9 cellular contexts compared by ENCODE assay signal in the genomic region with DNA sequence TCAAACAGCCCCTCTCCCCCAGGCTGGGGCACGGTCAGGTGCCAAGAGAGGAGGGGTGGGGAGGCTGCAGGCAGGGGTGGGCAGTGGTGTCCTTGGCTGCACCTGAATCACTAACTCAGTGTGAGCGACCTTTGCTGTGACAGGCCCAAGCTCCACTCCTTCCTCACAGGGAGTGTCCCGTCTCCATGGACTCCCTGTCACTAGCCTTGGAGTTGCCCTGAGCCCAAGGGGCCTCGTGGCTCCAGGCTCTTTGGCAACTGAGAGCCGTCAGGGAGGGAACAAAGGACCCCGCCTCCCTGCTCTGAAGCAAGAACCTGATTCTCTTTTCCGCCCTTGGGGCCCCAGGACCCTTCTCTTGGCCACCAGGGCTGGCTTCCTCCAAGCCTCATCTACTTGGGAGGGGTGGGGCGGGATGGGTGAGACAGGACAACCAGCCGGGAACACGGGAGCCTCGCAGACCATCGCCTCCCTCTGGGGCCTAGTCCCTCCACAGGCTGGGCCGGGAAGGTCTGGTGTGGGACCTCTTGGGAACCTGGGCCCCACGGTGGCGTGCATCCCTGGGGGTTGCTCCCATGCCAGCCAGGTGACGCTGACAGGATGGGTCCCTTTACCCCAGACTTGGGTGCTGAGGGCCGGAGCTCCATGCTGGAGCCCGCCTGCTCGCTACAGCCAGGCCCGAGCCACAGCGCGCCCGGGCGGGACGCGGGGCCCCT. TPM values are rescaled to one million over a fixed set of nuclear protein-coding genes. Genes with fewer than 3 reads are reported as not detected.
DNase-seq lines count a peak whose midpoint lies in the region; ATAC-seq, FAIRE-seq and TF ChIP-seq lines count a peak whose summit lies in the region.
"Had no signal": no experiment of that assay in that cellular context is flagged by ENCODE, and none has a peak within 500 bp of the region (broad histone marks: within the 10 kb centered on the region; RNA-seq: fewer than 3 reads in every experiment).

No MANE protein-coding gene starts in this region.

- H3K9me3 ChIP-seq in adrenal gland (replicated peaks in 1 of 3) (no peaks in the 10 kb centered on the region), transverse colon (no peaks in the 10 kb centered on the region)

- H4K8ac ChIP-seq in mesendoderm (ENCODE audit: low read depth, low read length): no peak overlapping the region

- H3K27me3 ChIP-seq in adrenal gland (no peaks in the 10 kb centered on the region), mesendoderm (ENCODE audit: insufficient read depth, low read length, poor library complexity) (no peaks in the 10 kb centered on the region), transverse colon (no peaks in the 10 kb centered on the region), foreskin keratinocyte (peaks cover 8% of the 10 kb centered on the region)

- 52 to 53% (median 53%) methylated on average over 5 to 26 of the region's 26 CpGs; no CpG with 5 or more reads in 1 of the 4 donors for WGBS in adrenal gland, 4 donors
- WGBS in mesendoderm (ENCODE audit: extremely low coverage, insufficient coverage, low lambda C conversion rate): no CpG with 5 or more reads among the region's 26 CpGs
- WGBS in transverse colon (ENCODE audit: low coverage in 1 of 2), 2 donors: 48% methylated on average over 15 of the region's 26 CpGs; no CpG with 5 or more reads in 1 of the 2 donors

- no peak overlapping the region for H3K27ac Mint-ChIP-seq in activated naive CD4-positive, alpha-beta T cell treated with anti-CD3 and anti-CD28 coated beads for 36 hours

- in situ Hi-C loops in transverse colon (cut with MboI; ENCODE audit: low pct_ligation_motif_present in 1 of 4, low pct_unique_long_range_greater_than_20kb in 1 of 4, low sequenced_read_pairs in 3 of 4): no loop called here

- no peak overlapping the region for H2BK5ac ChIP-seq in mesendoderm (ENCODE audit: low read length)

- no peak overlapping the region for H4K5ac ChIP-seq in mesendoderm (ENCODE audit: low read length)

- H3K4me3 ChIP-seq in adrenal gland (peak overlapping the region in 1 of 4 donors; percentile 69), mesendoderm (ENCODE audit: low read length) (no peak overlapping the region), transverse colon (peak overlapping the region in 2 of 4 donors; percentile 64 to 67)

- H3K36me3 ChIP-seq in adrenal gland (replicated peaks in 1 of 2) (peaks cover 0 to 12% of the 10 kb centered on the region in 2 donors), mesendoderm (ENCODE audit: control insufficient read depth, insufficient read depth, low read length) (peaks cover 2% of the 10 kb centered on the region), transverse colon (no peaks in the 10 kb centered on the region)

- ATAC-seq in GM21447 (IDR thresholded peaks at IDR 0.05; ENCODE audit: unreplicated experiment): no peak
- ATAC-seq in foreskin keratinocyte: no peak

- no peak for DNase-seq in activated naive CD4-positive, alpha-beta T cell treated with anti-CD3 and anti-CD28 coated beads for 36 hours
- DNase-seq in activated naive CD4-positive, alpha-beta T cell treated with Interleukin-2 at 50 U/mL for 16 hours: no peak
- DNase-seq in adrenal gland (peak in 6 of 7 donors; percentile 65 to 78 (median 70)), mesendoderm (peak; percentile 56), transverse colon (peak; percentile 25), H54 (ENCODE audit: insufficient read length, low spot score) (no peak), foreskin keratinocyte (no peak)
- DNase-seq: amniotic stem cell had no signal

- H3K4me3 Mint-ChIP-seq in activated naive CD4-positive, alpha-beta T cell treated with anti-CD3 and anti-CD28 coated beads for 36 hours: peak overlapping the region; percentile 29

- H3K18ac ChIP-seq in mesendoderm (ENCODE audit: low read length): no peak overlapping the region

- peak overlapping the region; percentile 25 for H3K56ac ChIP-seq in mesendoderm (ENCODE audit: low read length)

- no peaks in the 10 kb centered on the region for H3K9me3 Mint-ChIP-seq in activated naive CD4-positive, alpha-beta T cell treated with anti-CD3 and anti-CD28 coated beads for 36 hours

- H3K36me3 Mint-ChIP-seq in activated naive CD4-positive, alpha-beta T cell treated with anti-CD3 and anti-CD28 coated beads for 36 hours (ENCODE audit: low read depth): peaks cover 3% of the 10 kb centered on the region

- H3K27ac ChIP-seq in adrenal gland (peak overlapping the region in 3 of 5 donors; percentile 42 to 77 (median 73)), mesendoderm (ENCODE audit: low read depth, low read length) (no peak overlapping the region), transverse colon (peak overlapping the region; percentile 45 to 82 (median 70)), foreskin keratinocyte (no peak overlapping the region)

- no peaks in the 10 kb centered on the region for H3K79me2 ChIP-seq in mesendoderm (ENCODE audit: control insufficient read depth, insufficient read depth, low read length)

- H2BK120ac ChIP-seq in mesendoderm (ENCODE audit: low read depth, low read length): no peak overlapping the region

- H3K27me3 Mint-ChIP-seq in activated naive CD4-positive, alpha-beta T cell treated with anti-CD3 and anti-CD28 coated beads for 36 hours (ENCODE audit: low read depth): no peaks in the 10 kb centered on the region

- no peak overlapping the region for H2BK15ac ChIP-seq in mesendoderm (replicated peaks; ENCODE audit: low read depth)

- no peaks in the 10 kb centered on the region for H3K4me1 Mint-ChIP-seq in activated naive CD4-positive, alpha-beta T cell treated with anti-CD3 and anti-CD28 coated beads for 36 hours (ENCODE audit: low read depth)

- no peak for FAIRE-seq in H54 (lab: Jason Lieb, UNC)

- no peak overlapping the region for H3K4ac ChIP-seq in mesendoderm (ENCODE audit: low read depth, low read length)

- CTCF ChIA-PET in activated naive CD4-positive, alpha-beta T cell treated with anti-CD3 and anti-CD28 coated beads for 36 hours (lab: Charles Lee): interaction anchor here (0.8 to 1.2 kb wide), 4 partner anchors 29 to 120 kb away, joined by 3 to 4 read pairs (median 4); partner anchors contain the start of gene SIVA1

- no peak for TF ChIP-seq EP300 in transverse colon (IDR thresholded peaks at IDR 0.05; ENCODE audit: low read depth)

- H3K79me1 ChIP-seq in mesendoderm (ENCODE audit: low read length): no peaks in the 10 kb centered on the region

- no peak overlapping the region for H3K9ac ChIP-seq in mesendoderm (ENCODE audit: low read length)

- no peak overlapping the region for H3K4me2 ChIP-seq in mesendoderm (ENCODE audit: low read length)

- intact Hi-C loops in activated naive CD4-positive, alpha-beta T cell treated with anti-CD3 and anti-CD28 coated beads for 36 hours (cut with micrococcal nuclease): loop anchor here (1.0 kb wide), 1 partner anchor 103 kb away; no protein-coding TSS in a partner anchor
- intact Hi-C loops in adrenal gland (cut with DNase I) (no loop called here), transverse colon (cut with DNase I; ENCODE audit: low total_unique reads) (no loop called here)

- no peak for TF ChIP-seq POLR2A in adrenal gland (IDR thresholded peaks at IDR 0.05)
- TF ChIP-seq POLR2A in transverse colon (IDR thresholded peaks at IDR 0.05): no peak
- TF ChIP-seq POLR2A in H54 (IDR thresholded peaks at IDR 0.05; ENCODE audit: low read depth, low read length): no peak

- H2AK5ac ChIP-seq in mesendoderm (ENCODE audit: low read length): no peak overlapping the region

- H3K4me1 ChIP-seq in adrenal gland (replicated peaks in 1 of 2) (peaks cover 26 to 32% of the 10 kb centered on the region in 2 donors), mesendoderm (ENCODE audit: control insufficient read depth, low read depth, low read length) (no peaks in the 10 kb centered on the region), transverse colon (peaks cover 23 to 32% (median 28%) of the 10 kb centered on the region in 4 donors), foreskin keratinocyte (no peaks in the 10 kb centered on the region)

- TF ChIP-seq CTCF in adrenal gland (IDR thresholded peaks at IDR 0.05) (no peak), transverse colon (IDR thresholded peaks at IDR 0.05) (no peak), foreskin keratinocyte (conservative IDR thresholded peaks at IDR 0.05) (no peak)

- no peak overlapping the region for H3K23ac ChIP-seq in mesendoderm (ENCODE audit: low read length)

RNA-seq across cellular contexts. Expression of gene ADSS1, which starts 0.9 kb away (rescaled TPM):
- 1 to 10 TPM; 5.1 to 5.5 TPM for total RNA-seq in activated naive CD4-positive, alpha-beta T cell treated with anti-CD3 and anti-CD28 coated beads for 36 hours
- total RNA-seq in adrenal gland: 10 to 100 TPM in 6 of 8 donors, 1 to 10 TPM in 2; 6.9 to 39.1 (median 18.2) TPM
- polyA plus RNA-seq in adrenal gland: 10 to 100 TPM in 2 of 3 donors, 1 to 10 TPM in 1; 5.6 to 20.1 (median 16.7) TPM
- polyA plus RNA-seq in mesendoderm (2013, experiment 1 of 2): 2.0 TPM
- 2.1 TPM for polyA plus RNA-seq in mesendoderm (2013, experiment 2 of 2)
- 10 to 100 TPM in 1 of 4 donors, 1 to 10 TPM in 2, not detected in 1; 4.4 to 11.3 (median 7.1) TPM for total RNA-seq in transverse colon
- total RNA-seq in foreskin keratinocyte: 0.63 and 1.2 TPM in 2 replicates
- 0.43 and 1.1 TPM in 2 replicates for polyA plus RNA-seq in foreskin keratinocyte

RNA-seq across cellular contexts. Expression of gene SIVA1, which starts 29.9 kb away (rescaled TPM):
- 10 to 100 TPM; 86.1 to 92.7 TPM for total RNA-seq in activated naive CD4-positive, alpha-beta T cell treated with anti-CD3 and anti-CD28 coated beads for 36 hours
- 100 to 1,000 TPM in 4 of 8 donors, 10 to 100 TPM in 4; 43.9 to 294 (median 140) TPM for total RNA-seq in adrenal gland
- 100 to 1,000 TPM in 1 of 3 donors, 10 to 100 TPM in 1, 1 to 10 TPM in 1; 2.0 to 120 (median 86.8) TPM for polyA plus RNA-seq in adrenal gland
- polyA plus RNA-seq in mesendoderm (2013, experiment 1 of 2): 151 TPM
- polyA plus RNA-seq in mesendoderm (2013, experiment 2 of 2): 147 TPM
- 100 to 1,000 TPM; 189 to 397 (median 203) TPM for total RNA-seq in transverse colon
- 110 and 114 TPM in 2 replicates for total RNA-seq in foreskin keratinocyte
- 182 and 190 TPM in 2 replicates for polyA plus RNA-seq in foreskin keratinocyte

RNA-seq across cellular contexts. Expression of gene INF2, which starts 33.7 kb away (rescaled TPM):
- 10 to 100 TPM; 50.7 to 50.9 TPM for total RNA-seq in activated naive CD4-positive, alpha-beta T cell treated with anti-CD3 and anti-CD28 coated beads for 36 hours
- 10 to 100 TPM; 36.8 to 72.9 (median 62.0) TPM for total RNA-seq in adrenal gland
- 100 to 1,000 TPM in 2 of 3 donors, 10 to 100 TPM in 1; 16.3 to 217 (median 117) TPM for polyA plus RNA-seq in adrenal gland
- 34.4 TPM for polyA plus RNA-seq in mesendoderm (2013, experiment 1 of 2)
- 34.6 TPM for polyA plus RNA-seq in mesendoderm (2013, experiment 2 of 2)
- total RNA-seq in transverse colon: 100 to 1,000 TPM; 187 to 510 (median 205) TPM
- total RNA-seq in foreskin keratinocyte: 82.1 and 94.5 TPM in 2 replicates
- polyA plus RNA-seq in foreskin keratinocyte: 88.3 and 101 TPM in 2 replicates

Comparison
In these comparisons a context has a peak if more than half of its experiments do, and no peak if none do; other contexts are left out.
1. DNase-seq: peak in adrenal gland (6 of 7), mesendoderm (single experiment) and transverse colon (single experiment); none in activated naive CD4-positive, alpha-beta T cell treated with anti-CD3 and anti-CD28 coated beads for 36 hours (single experiment), activated naive CD4-positive, alpha-beta T cell treated with Interleukin-2 at 50 U/mL for 16 hours (single experiment), H54 (single experiment) and foreskin keratinocyte (0 of 2).
2. H3K27ac ChIP-seq: peak in adrenal gland (3 of 5) and transverse colon (4 of 4); none in mesendoderm (single experiment) and foreskin keratinocyte (single experiment).